Comparison of ENCODE assay signal across 1 cellular context in genomic region chr5:72552041-72552557, GRCh38.
TF ChIP-seq lines count a peak whose summit lies in the region.

No MANE protein-coding gene starts in this region.

TF ChIP-seq in SK-N-SH, 30 proteins besides CTCF, POLR2A, EP300 and RAD21 (continued from another document):
- TF ChIP-seq JUND (IDR thresholded peaks at IDR 0.05): peak; percentile 51
- no peak for TF ChIP-seq ELF1 (IDR thresholded peaks at IDR 0.05)
- no peak for TF ChIP-seq USF2 (IDR thresholded peaks at IDR 0.05; ENCODE audit: borderline replicate concordance, low read depth, low read length)
- TF ChIP-seq TCF12 (IDR thresholded peaks at IDR 0.05): peak; percentile 76
TF ChIP-seq in SK-N-SH: peak in this region for 7.
